In the genomic region with DNA sequence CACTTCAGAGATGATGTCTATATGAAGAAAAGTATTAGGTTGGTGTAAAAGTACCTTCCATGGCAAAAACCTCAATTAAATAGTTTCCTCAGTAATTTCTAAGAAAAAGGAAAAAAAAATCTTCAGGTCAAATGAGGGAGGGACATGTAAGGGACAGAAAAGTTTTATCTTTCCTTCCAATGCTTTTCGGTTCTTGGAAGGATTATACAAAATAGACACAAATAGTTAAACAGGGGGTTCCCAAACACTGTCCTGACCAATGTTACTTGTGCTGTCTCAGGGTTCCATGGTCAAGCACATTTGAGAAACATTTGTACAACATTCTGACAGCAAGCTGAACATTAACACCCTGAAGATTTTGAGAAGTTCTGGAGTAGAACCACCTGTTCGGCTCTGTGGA, we compare ENCODE assay signal across 27 cellular contexts. TPM values are rescaled to one million over a fixed set of nuclear protein-coding genes. Genes with fewer than 3 reads are reported as not detected.
"Had no signal": no experiment of that assay in that cellular context is flagged by ENCODE, and none has a peak within 500 bp of the region (broad histone marks: within the 10 kb centered on the region; RNA-seq: fewer than 3 reads in every experiment).

No MANE protein-coding gene starts in this region.

- ATAC-seq: heart left ventricle; left cardiac atrium; left lobe of liver; lower lobe of right lung; naive thymus-derived CD8-positive, alpha-beta T cell; right lobe of liver; stimulated activated naive B cell treated with anti-CD40 and anti-IgM and Interleukin-4, amounts not matched to agents 10 μg/mL and 1 μg/mL and 100 μg/mL, for 72 hours; stimulated activated naive CD8-positive, alpha-beta T cell treated with anti-CD3 and anti-CD28 coated beads, Interleukin-15, Interleukin-2, amounts not matched to agents 100 U/mL and 50 U/mL, for 24 hours had no signal

- H3K4me2 ChIP-seq: smooth muscle cell had no signal

- H3K4me1 ChIP-seq: heart left ventricle, lower lobe of right lung, right atrium auricular region, right lobe of liver, uterus had no signal

- H3K36me3 ChIP-seq: heart left ventricle, lower lobe of right lung, ovary, right atrium auricular region, right lobe of liver, stomach, tibial nerve, uterus had no signal

- H3K9me3 ChIP-seq: heart left ventricle, lower lobe of right lung, ovary, right atrium auricular region, right lobe of liver, stomach, tibial nerve, uterus had no signal

- H3K27ac ChIP-seq: heart left ventricle, lower lobe of right lung, ovary, right atrium auricular region, right lobe of liver, stomach, tibial nerve, uterus had no signal

- H3K4me3 ChIP-seq: heart left ventricle, lower lobe of right lung, ovary, right atrium auricular region, right lobe of liver, smooth muscle cell, stomach, tibial nerve, uterus had no signal

- DNase-seq: heart left ventricle; hypothalamus; immature natural killer cell; islet precursor cell; left cardiac atrium; lower lobe of right lung; mammary epithelial cell; mesenchymal stem cell; naive thymus-derived CD8-positive, alpha-beta T cell; ovary; right lobe of liver; stimulated activated CD4-positive, alpha-beta T cell treated with anti-CD3 and anti-CD28 coated beads, Interleukin-1b, Interleukin-23, amount 100 ng/mL, for 48 hours; stimulated activated CD4-positive, alpha-beta T cell treated with anti-CD3 and anti-CD28 coated beads, Interleukin-2, amount 100 ng/mL, for 48 hours; stimulated activated naive B cell treated with anti-CD40 and anti-IgM and Interleukin-4, amounts not matched to agents 10 μg/mL and 1 μg/mL and 100 μg/mL, for 72 hours; stimulated activated naive CD8-positive, alpha-beta T cell treated with anti-CD3 and anti-CD28 coated beads, Interleukin-15, Interleukin-2, amounts not matched to agents 100 U/mL and 50 U/mL, for 24 hours; stomach; uterus had no signal

- H3K27me3 ChIP-seq: ovary, right atrium auricular region, right lobe of liver, stomach, tibial nerve had no signal

RNA-seq across cellular contexts. Expression of gene ERMN, which starts 22.0 kb away (rescaled TPM):
- total RNA-seq: kidney epithelial cell, left lobe of liver, mucosa of gallbladder, progenitor cell of endocrine pancreas, pulmonary artery endothelial cell, renal cortical epithelial cell, right atrium auricular region, smooth muscle cell had no signal
- polyA plus RNA-seq: mammary epithelial cell, neural cell, smooth muscle cell had no signal

RNA-seq across cellular contexts. Expression of gene GALNT5, which starts 46.1 kb away (rescaled TPM):
- total RNA-seq: naive thymus-derived CD8-positive, alpha-beta T cell; pulmonary artery endothelial cell had no signal
- polyA plus RNA-seq: immature natural killer cell; naive thymus-derived CD8-positive, alpha-beta T cell; neural cell had no signal
